12 cellular contexts compared by ENCODE assay signal in the genomic region with DNA sequence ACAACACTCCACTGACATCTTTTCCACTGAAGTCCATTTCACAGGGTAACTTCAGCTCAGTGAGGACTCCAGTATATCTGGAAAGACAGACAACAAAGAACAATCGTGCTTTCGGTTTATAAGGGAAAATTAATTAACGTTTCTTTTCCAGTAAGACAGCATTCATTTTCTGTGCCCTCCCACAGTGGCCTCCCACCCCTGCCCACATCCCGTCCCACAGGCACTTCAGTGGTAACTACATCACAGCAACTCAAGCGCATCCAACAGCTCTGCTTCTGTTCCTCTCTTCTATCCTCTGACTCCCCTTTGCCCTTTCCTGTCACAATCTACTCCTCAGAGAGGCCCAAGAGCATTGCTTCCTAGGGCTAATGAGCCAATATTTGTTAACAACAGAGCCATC. TPM values are rescaled to one million over a fixed set of nuclear protein-coding genes. Genes with fewer than 3 reads are reported as not detected.
A peak's percentile ranks its signal among the peaks of the same experiment; 100 is the strongest.
DNase-seq lines count a peak whose midpoint lies in the region; ATAC-seq, FAIRE-seq and TF ChIP-seq lines count a peak whose summit lies in the region.
"Had no signal": no experiment of that assay in that cellular context is flagged by ENCODE, and none has a peak within 500 bp of the region (broad histone marks: within the 10 kb centered on the region; RNA-seq: fewer than 3 reads in every experiment).

No MANE protein-coding gene starts in this region.

- H3K4me2 ChIP-seq in OCI-LY7 (ENCODE audit: low read length): no peak overlapping the region

- no peaks in the 10 kb centered on the region for H3K9me3 ChIP-seq in OCI-LY7 (ENCODE audit: low read length)
- H3K9me3 ChIP-seq: breast epithelium had no signal

- BruUV-seq in OCI-LY7 (replicated peaks; lab: Mats Ljungman, UMichigan): no TSS peak

- no peaks in the 10 kb centered on the region for H3K79me2 ChIP-seq in OCI-LY7 (ENCODE audit: insufficient read depth, low read depth, low read length)

- H3K36me3 ChIP-seq in OCI-LY7 (ENCODE audit: insufficient read depth, low read length): no peaks in the 10 kb centered on the region
- H3K36me3 ChIP-seq: breast epithelium had no signal

- ATAC-seq in HG02852 (IDR thresholded peaks at IDR 0.05; ENCODE audit: unreplicated experiment): peak; percentile 65

- no peaks in the 10 kb centered on the region for H3K4me1 ChIP-seq in OCI-LY7 (ENCODE audit: insufficient read depth, low read length, poor library complexity, severe bottlenecking)
- H3K4me1 ChIP-seq: breast epithelium had no signal

- peak; percentile 97 for FAIRE-seq in GM19239 (lab: Jason Lieb, UNC)

- H3K9me3 Mint-ChIP-seq in glutamatergic neuron (ENCODE audit: unreplicated experiment): no peaks in the 10 kb centered on the region

- no peaks in the 10 kb centered on the region for H4K20me1 ChIP-seq in OCI-LY7 (ENCODE audit: insufficient read depth, low read length)

- CTCF ChIA-PET in OCI-LY7 (lab: Charles Lee; ENCODE audit: unreplicated experiment): no interaction called here

- H2AFZ ChIP-seq in OCI-LY7 (ENCODE audit: low read length): no peak overlapping the region

- H3K4me1 Mint-ChIP-seq in glutamatergic neuron (ENCODE audit: low read depth, unreplicated experiment): no peaks in the 10 kb centered on the region

- no peaks in the 10 kb centered on the region for H3K36me3 Mint-ChIP-seq in glutamatergic neuron (ENCODE audit: unreplicated experiment)

- intact Hi-C loops in OCI-LY7 (cut with micrococcal nuclease; ENCODE audit: unreplicated experiment): no loop called here

- no peak overlapping the region for H3K27ac Mint-ChIP-seq in glutamatergic neuron (ENCODE audit: unreplicated experiment)

- no peak overlapping the region for H3K4me3 Mint-ChIP-seq in glutamatergic neuron (ENCODE audit: unreplicated experiment)

- POLR2A ChIA-PET in OCI-LY7 (lab: Charles Lee): interaction anchor here (0.6 kb wide), 1 partner anchor 355 kb away, joined by 3 read pairs; no protein-coding TSS in a partner anchor

- TF ChIP-seq CTCF in GM12865 (IDR thresholded peaks at IDR 0.05; ENCODE audit: insufficient read depth, low read depth, low read length, missing control alignments) (no peak), OCI-LY7 (conservative IDR thresholded peaks at IDR 0.05; ENCODE audit: low read length) (no peak), glutamatergic neuron (IDR thresholded peaks at IDR 0.05; ENCODE audit: partially characterized antibody, unreplicated experiment) (no peak)

- H3K4me3 ChIP-seq in GM12865 (ENCODE audit: low read depth, low read length) (peak overlapping the region; percentile 12), OCI-LY7 (ENCODE audit: low read depth, low read length, poor library complexity, severe bottlenecking) (no peak overlapping the region)
- H3K4me3 ChIP-seq: breast epithelium had no signal

- no peaks in the 10 kb centered on the region for H3K27me3 Mint-ChIP-seq in glutamatergic neuron (ENCODE audit: unreplicated experiment)

- no peak overlapping the region for H3K27ac ChIP-seq in OCI-LY7 (ENCODE audit: low read depth, low read length, poor library complexity, severe bottlenecking)
- H3K27ac ChIP-seq: breast epithelium had no signal

- DNase-seq in GM12865 (ENCODE audit: low read depth) (peak; percentile 76), GM19239 (ENCODE audit: insufficient read length, low spot score) (peak; percentile 29), OCI-LY7 (ENCODE audit: low spot score) (peak; percentile 26), iPS-NIHi7 (ENCODE audit: extremely low spot score) (no peak), glutamatergic neuron (no peak)
- no peak for DNase-seq in activated CD4-positive, alpha-beta T cell treated with anti-CD3 and anti-CD28 coated beads for 1 hour
- DNase-seq in effector CD8-positive, alpha-beta T cell (lab: John Stamatoyannopoulos, UW): no peak
- DNase-seq: activated CD4-positive, alpha-beta T cell treated with anti-CD3 and anti-CD28 coated beads, Interleukin-2, amount 50 U/mL, for 4 hours; Calu3; NCI-H1436 had no signal

- H3K9me2 ChIP-seq in OCI-LY7 (ENCODE audit: insufficient read depth, low read length): no peaks in the 10 kb centered on the region

RNA-seq across cellular contexts. Expression of a gene that starts 40.3 kb away (rescaled TPM):
- total RNA-seq in OCI-LY7 (2014; rRNA removed; shearing (Covaris generic)): not detected in 2 replicates
- not detected in 2 replicates for total RNA-seq in OCI-LY7 (2022)
- 42.9 TPM for total RNA-seq in glutamatergic neuron (ENCODE audit: unreplicated experiment)

Comparison
In these comparisons a context has a peak if more than half of its experiments do, and no peak if none do; other contexts are left out.
1. DNase-seq: peak in GM12865 (single experiment), GM19239 (single experiment) and OCI-LY7 (single experiment); none in iPS-NIHi7 (single experiment), activated CD4-positive, alpha-beta T cell treated with anti-CD3 and anti-CD28 coated beads for 1 hour (single experiment), glutamatergic neuron (single experiment) and effector CD8-positive, alpha-beta T cell (single experiment).
2. RNA of a gene that starts 40.3 kb away (total RNA-seq): 42.9 TPM in glutamatergic neuron (single experiment); not detected in OCI-LY7; every median in the first group is over 10 times any median in the second.